ENCODE assay signal across 1 cellular context in genomic region chr11:44143987-44144909, GRCh38.
TF ChIP-seq lines count a peak whose summit lies in the region.

No MANE protein-coding gene starts in this region.

TF ChIP-seq in K562, 482 proteins besides CTCF, POLR2A, EP300 and RAD21 (continued from another document):
- TF ChIP-seq AFF4 (CRISPR knock-in tag; IDR thresholded peaks at IDR 0.05) (no peak), PATZ1 (CRISPR knock-in tag; IDR thresholded peaks at IDR 0.05; ENCODE audit: borderline replicate concordance) (no peak), YBX1 (IDR thresholded peaks at IDR 0.05) (no peak), ID3 (CRISPR knock-in tag; IDR thresholded peaks at IDR 0.05) (no peak), ID3 (tag; IDR thresholded peaks at IDR 0.05) (no peak)
